ENCODE assay signal across 8 cellular contexts in the genomic region with DNA sequence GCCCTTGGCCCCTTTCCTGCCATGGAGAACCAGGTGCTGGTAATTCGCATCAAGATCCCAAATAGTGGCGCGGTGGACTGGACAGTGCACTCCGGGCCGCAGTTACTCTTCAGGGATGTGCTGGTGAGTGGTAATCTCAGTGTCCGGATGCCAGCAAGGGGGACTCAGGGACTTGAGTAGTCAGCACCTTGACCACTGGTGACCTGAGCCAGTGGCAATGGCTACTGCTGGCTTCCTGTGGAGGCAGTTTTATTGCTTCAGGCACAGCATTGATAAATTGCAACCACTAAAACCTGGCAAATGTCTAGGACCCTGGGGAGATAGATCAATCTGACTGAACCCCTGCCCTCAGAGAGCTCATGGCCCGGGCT. TPM values are rescaled to one million over a fixed set of nuclear protein-coding genes. Genes with fewer than 3 reads are reported as not detected.
DNase-seq lines count a peak whose midpoint lies in the region; ATAC-seq and TF ChIP-seq lines count a peak whose summit lies in the region.

No MANE protein-coding gene starts in this region.

- peak; percentile 63 for DNase-seq in activated effector memory CD4-positive, alpha-beta T cell treated with anti-CD3 and anti-CD28 coated beads, Interleukin-2, amount 50 U/mL, for 16 hours
- DNase-seq in activated effector memory CD4-positive, alpha-beta T cell treated with Interleukin-2 at 50 U/mL for 16 hours = no peak
- no peak for DNase-seq in astrocyte of the cerebellum (ENCODE audit: low read depth)
- no peak for DNase-seq in immature natural killer cell
- peak; percentile 11 for DNase-seq in stimulated activated naive CD8-positive, alpha-beta T cell treated with anti-CD3 and anti-CD28 coated beads, Interleukin-15, Interleukin-2, amounts not matched to agents 100 U/mL and 50 U/mL, for 24 hours
- DNase-seq in NCI-H1930 (lab: John Stamatoyannopoulos, UW) = no peak
- no peak for DNase-seq in Kasumi-1 (lab: John Stamatoyannopoulos, UW)

- H3K27ac Mint-ChIP-seq in immature natural killer cell = peak overlapping the region; percentile 86 to 92 (median 90)

- ATAC-seq in stimulated activated naive CD8-positive, alpha-beta T cell treated with anti-CD3 and anti-CD28 coated beads, Interleukin-15, Interleukin-2, amounts not matched to agents 100 U/mL and 50 U/mL, for 24 hours = no peak
- no peak for ATAC-seq in GM21619 (IDR thresholded peaks at IDR 0.05; ENCODE audit: unreplicated experiment)

- peaks cover 0 to 3% (median 0%) of the 10 kb centered on the region in 3 donors for H3K36me3 Mint-ChIP-seq in immature natural killer cell

- no peak for TF ChIP-seq CTCF in astrocyte of the cerebellum (IDR thresholded peaks at IDR 0.05; ENCODE audit: low read depth, low read length, missing control alignments)

- no peaks in the 10 kb centered on the region for H3K9me3 Mint-ChIP-seq in immature natural killer cell

- H3K4me3 Mint-ChIP-seq in immature natural killer cell = peak overlapping the region; percentile 91 to 99 (median 92)

- H3K4me3 ChIP-seq in astrocyte of the cerebellum (ENCODE audit: low read depth, low read length) = peak overlapping the region; percentile 72

- peaks cover 9 to 11% (median 9%) of the 10 kb centered on the region in 3 donors for H3K27me3 Mint-ChIP-seq in immature natural killer cell (ENCODE audit: low read depth in 3 of 3)

- in situ Hi-C loops in astrocyte of the cerebellum (cut with HindIII; ENCODE audit: low sequenced_read_pairs) = loop anchor here (5.0 kb wide), 1 partner anchor 39 kb away; no protein-coding TSS in a partner anchor

- peaks cover 37 to 52% of the 10 kb centered on the region in 2 donors for H3K4me1 Mint-ChIP-seq in immature natural killer cell

RNA-seq across cellular contexts. Expression of a gene that starts 0.8 kb away (rescaled TPM):
- 10 to 100 TPM; 12.4 to 21.7 (median 16.0) TPM for polyA plus RNA-seq in immature natural killer cell

RNA-seq across cellular contexts. Expression of a gene that starts 22.4 kb away (rescaled TPM):
- polyA plus RNA-seq in immature natural killer cell = 1 to 10 TPM; 9.2 to 9.8 (median 9.6) TPM

Comparison
In these comparisons a context has a peak if more than half of its experiments do, and no peak if none do; other contexts are left out.
1. DNase-seq: peak in activated effector memory CD4-positive, alpha-beta T cell treated with anti-CD3 and anti-CD28 coated beads, Interleukin-2, amount 50 U/mL, for 16 hours (single experiment) and stimulated activated naive CD8-positive, alpha-beta T cell treated with anti-CD3 and anti-CD28 coated beads, Interleukin-15, Interleukin-2, amounts not matched to agents 100 U/mL and 50 U/mL, for 24 hours (single experiment); none in activated effector memory CD4-positive, alpha-beta T cell treated with Interleukin-2 at 50 U/mL for 16 hours (single experiment), astrocyte of the cerebellum (single experiment), immature natural killer cell (0 of 3), NCI-H1930 (0 of 2) and Kasumi-1 (0 of 2).